ENCODE assay signal across 9 cellular contexts in the genomic region with DNA sequence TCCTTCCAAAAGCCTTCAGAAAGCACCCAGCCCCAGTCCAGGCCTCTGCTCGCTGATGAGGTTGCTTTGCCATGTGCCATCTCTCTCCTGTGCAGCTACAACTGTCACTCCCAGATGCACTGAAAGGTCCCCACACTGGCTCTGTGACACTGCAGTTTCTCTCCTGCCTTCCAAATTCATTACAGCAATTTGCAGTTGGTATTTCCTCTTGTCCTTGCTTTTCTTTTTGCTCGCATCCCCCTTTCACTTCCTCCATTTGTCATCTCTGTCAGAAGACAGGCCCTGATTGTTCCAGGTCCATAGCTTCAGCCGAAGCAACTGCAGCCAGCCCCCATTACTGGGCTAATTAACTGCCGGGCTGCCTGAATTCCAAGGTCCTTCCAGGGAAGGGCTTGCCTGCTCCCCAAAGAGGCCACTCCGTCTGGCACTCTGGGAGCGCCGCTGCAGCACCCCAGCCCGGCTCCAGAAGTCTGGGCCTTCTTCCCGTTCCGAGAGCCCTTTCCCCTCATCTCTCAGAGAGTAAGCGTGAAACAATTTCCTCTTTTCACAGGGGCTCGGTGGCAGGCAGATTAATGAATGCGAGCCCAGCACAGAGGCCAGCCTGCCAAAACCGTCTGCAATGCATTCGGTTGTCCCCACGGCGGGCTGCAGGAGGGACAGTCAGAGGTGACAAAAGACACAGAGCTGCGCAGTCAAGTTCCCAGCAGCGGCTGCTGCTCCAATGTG.
DNase-seq lines count a peak whose midpoint lies in the region; ATAC-seq and TF ChIP-seq lines count a peak whose summit lies in the region.
"Had no signal": no experiment of that assay in that cellular context is flagged by ENCODE, and none has a peak within 500 bp of the region (broad histone marks: within the 10 kb centered on the region; RNA-seq: fewer than 3 reads in every experiment).

No MANE protein-coding gene starts in this region.

- peak overlapping the region; percentile 20; the same call in 1 of the 2 replicates for H3K4me3 ChIP-seq in HL-60 (replicated peaks; ENCODE audit: insufficient read depth, low read length)

- peak overlapping the region; percentile 22 to 26 for H3K4me3 Mint-ChIP-seq in stimulated activated naive B cell treated with anti-CD40 and anti-IgM and Interleukin-4, amounts not matched to agents 10 μg/mL and 1 μg/mL and 100 μg/mL, for 72 hours
- no peak overlapping the region for H3K4me3 Mint-ChIP-seq in activated naive CD4-positive, alpha-beta T cell treated with anti-CD3 and anti-CD28 coated beads, Interleukin-2, amount 10 ng/mL, durations not matched to agents 7 days and 5 days
- H3K4me3 Mint-ChIP-seq: activated naive CD8-positive, alpha-beta T cell treated with anti-CD3 and anti-CD28 coated beads, Interleukin-2, amount 10 ng/mL, durations not matched to agents 7 days and 5 days had no signal

- peak overlapping the region; percentile 0 for H3K27ac Mint-ChIP-seq in stimulated activated naive B cell treated with anti-CD40 and anti-IgM and Interleukin-4, amounts not matched to agents 10 μg/mL and 1 μg/mL and 100 μg/mL, for 72 hours
- H3K27ac Mint-ChIP-seq in activated naive CD4-positive, alpha-beta T cell treated with anti-CD3 and anti-CD28 coated beads, Interleukin-2, amount 10 ng/mL, durations not matched to agents 7 days and 5 days, result no peak overlapping the region
- H3K27ac Mint-ChIP-seq: activated naive CD8-positive, alpha-beta T cell treated with anti-CD3 and anti-CD28 coated beads, Interleukin-2, amount 10 ng/mL, durations not matched to agents 7 days and 5 days had no signal

- CTCF ChIA-PET in activated naive CD4-positive, alpha-beta T cell treated with anti-CD3 and anti-CD28 coated beads, Interleukin-2, amount 10 ng/mL, durations not matched to agents 7 days and 5 days (lab: Charles Lee), result no interaction called here

- H3K27ac ChIP-seq in HL-60 (replicated peaks), result no peak overlapping the region

- no peaks in the 10 kb centered on the region for H3K27me3 ChIP-seq in HL-60 (ENCODE audit: insufficient read depth, poor library complexity, severe bottlenecking)

- H3K9me3 Mint-ChIP-seq in stimulated activated naive B cell treated with anti-CD40 and anti-IgM and Interleukin-4, amounts not matched to agents 10 μg/mL and 1 μg/mL and 100 μg/mL, for 72 hours, result peaks cover 14 to 15% of the 10 kb centered on the region in 2 donors
- H3K9me3 Mint-ChIP-seq in activated naive CD4-positive, alpha-beta T cell treated with anti-CD3 and anti-CD28 coated beads, Interleukin-2, amount 10 ng/mL, durations not matched to agents 7 days and 5 days, result peaks cover 8% of the 10 kb centered on the region

- ATAC-seq in stimulated activated naive B cell treated with anti-CD40 and anti-IgM and Interleukin-4, amounts not matched to agents 10 μg/mL and 1 μg/mL and 100 μg/mL, for 72 hours (replicated peaks), result peak; percentile 84 to 85
- no peak for ATAC-seq in GM18870 (IDR thresholded peaks at IDR 0.05; ENCODE audit: unreplicated experiment)

- H3K4me1 Mint-ChIP-seq in stimulated activated naive B cell treated with anti-CD40 and anti-IgM and Interleukin-4, amounts not matched to agents 10 μg/mL and 1 μg/mL and 100 μg/mL, for 72 hours, result peaks cover 11 to 21% of the 10 kb centered on the region in 2 donors
- no peaks in the 10 kb centered on the region for H3K4me1 Mint-ChIP-seq in activated naive CD4-positive, alpha-beta T cell treated with anti-CD3 and anti-CD28 coated beads, Interleukin-2, amount 10 ng/mL, durations not matched to agents 7 days and 5 days
- H3K4me1 Mint-ChIP-seq: activated naive CD8-positive, alpha-beta T cell treated with anti-CD3 and anti-CD28 coated beads, Interleukin-2, amount 10 ng/mL, durations not matched to agents 7 days and 5 days had no signal

- DNase-seq in HL-60 (ENCODE audit: low read depth in 1 of 2, low spot score in 1 of 2) (peak; percentile 12 to 26), cerebellar cortex (ENCODE audit: low spot score) (peak; percentile 10), left kidney (ENCODE audit: low read depth, low spot score) (peak; percentile 79), T1000 (lab: John Stamatoyannopoulos, UW) (no peak), 8988T (no peak)
- peak; percentile 11 for DNase-seq in stimulated activated naive B cell treated with anti-CD40 and anti-IgM and Interleukin-4, amounts not matched to agents 10 μg/mL and 1 μg/mL and 100 μg/mL, for 72 hours
- DNase-seq in activated naive CD4-positive, alpha-beta T cell treated with anti-CD3 and anti-CD28 coated beads, Interleukin-2, amount 10 ng/mL, durations not matched to agents 7 days and 5 days, result no peak
- DNase-seq: activated naive CD8-positive, alpha-beta T cell treated with anti-CD3 and anti-CD28 coated beads, Interleukin-2, amount 10 ng/mL, durations not matched to agents 7 days and 5 days had no signal

- H3K27me3 Mint-ChIP-seq in stimulated activated naive B cell treated with anti-CD40 and anti-IgM and Interleukin-4, amounts not matched to agents 10 μg/mL and 1 μg/mL and 100 μg/mL, for 72 hours, result peaks cover 0 to 10% of the 10 kb centered on the region in 2 donors
- no peaks in the 10 kb centered on the region for H3K27me3 Mint-ChIP-seq in activated naive CD4-positive, alpha-beta T cell treated with anti-CD3 and anti-CD28 coated beads, Interleukin-2, amount 10 ng/mL, durations not matched to agents 7 days and 5 days

- TF ChIP-seq CTCF in HL-60 (IDR thresholded peaks at IDR 0.05; ENCODE audit: insufficient read depth, low read length), result no peak

- H3K36me3 Mint-ChIP-seq in stimulated activated naive B cell treated with anti-CD40 and anti-IgM and Interleukin-4, amounts not matched to agents 10 μg/mL and 1 μg/mL and 100 μg/mL, for 72 hours, result peaks cover 3 to 4% of the 10 kb centered on the region in 2 donors
- no peaks in the 10 kb centered on the region for H3K36me3 Mint-ChIP-seq in activated naive CD4-positive, alpha-beta T cell treated with anti-CD3 and anti-CD28 coated beads, Interleukin-2, amount 10 ng/mL, durations not matched to agents 7 days and 5 days
- H3K36me3 Mint-ChIP-seq: activated naive CD8-positive, alpha-beta T cell treated with anti-CD3 and anti-CD28 coated beads, Interleukin-2, amount 10 ng/mL, durations not matched to agents 7 days and 5 days had no signal

Comparison
In these comparisons a context has a peak if more than half of its experiments do, and no peak if none do; other contexts are left out.
1. DNase-seq: peak in HL-60 (2 of 2), cerebellar cortex (single experiment), left kidney (single experiment) and stimulated activated naive B cell treated with anti-CD40 and anti-IgM and Interleukin-4, amounts not matched to agents 10 μg/mL and 1 μg/mL and 100 μg/mL, for 72 hours (single experiment); none in T1000 (single experiment), activated naive CD4-positive, alpha-beta T cell treated with anti-CD3 and anti-CD28 coated beads, Interleukin-2, amount 10 ng/mL, durations not matched to agents 7 days and 5 days (single experiment) and 8988T (single experiment).